14 cellular contexts compared by ENCODE assay signal in genomic region chrX:264634-265455, GRCh38. TPM values are rescaled to one million over a fixed set of nuclear protein-coding genes. Genes with fewer than 3 reads are reported as not detected.
DNase-seq lines count a peak whose midpoint lies in the region; ATAC-seq, FAIRE-seq and TF ChIP-seq lines count a peak whose summit lies in the region.
"Had no signal": no experiment of that assay in that cellular context is flagged by ENCODE, and none has a peak within 500 bp of the region (broad histone marks: within the 10 kb centered on the region; RNA-seq: fewer than 3 reads in every experiment).

No MANE protein-coding gene starts in this region.

- no peak for ATAC-seq in GM18498 (IDR thresholded peaks at IDR 0.05; ENCODE audit: unreplicated experiment)
- no peak for ATAC-seq in HG03108 (IDR thresholded peaks at IDR 0.05; ENCODE audit: unreplicated experiment)
- ATAC-seq: left ventricle myocardium superior; naive thymus-derived CD8-positive, alpha-beta T cell had no signal

- no peak overlapping the region for H3K4me3 ChIP-seq in keratinocyte (ENCODE audit: control insufficient read depth in 2 of 3, extremely low read depth in 1 of 3, insufficient read depth in 2 of 3, low read depth in 1 of 3, low read length in 3 of 3)
- H3K4me3 ChIP-seq in spleen = no peak overlapping the region

- no peak overlapping the region for H3K27ac ChIP-seq in keratinocyte (ENCODE audit: control insufficient read depth, insufficient read depth, low read length)
- no peak overlapping the region for H3K27ac ChIP-seq in spleen

- peak; percentile 29 for FAIRE-seq in keratinocyte (lab: Jason Lieb, UNC)

- no peaks in the 10 kb centered on the region for H3K9me3 ChIP-seq in keratinocyte (ENCODE audit: control insufficient read depth, low read depth, low read length)
- no peaks in the 10 kb centered on the region for H3K9me3 ChIP-seq in spleen

- H4K20me1 ChIP-seq in keratinocyte (ENCODE audit: control insufficient read depth, extremely low read depth, insufficient read depth, low read length) = no peaks in the 10 kb centered on the region

- H3K9ac ChIP-seq in keratinocyte (ENCODE audit: control insufficient read depth, extremely low read depth, insufficient read depth, low read length) = no peak overlapping the region

- H3K9me1 ChIP-seq in keratinocyte (ENCODE audit: control insufficient read depth, extremely low read depth, insufficient read depth, low read length) = no peaks in the 10 kb centered on the region

- no peaks in the 10 kb centered on the region for H3K36me3 ChIP-seq in keratinocyte (ENCODE audit: control insufficient read depth in 2 of 2, extremely low read depth in 1 of 2, insufficient read depth in 2 of 2, low read length in 2 of 2)
- H3K36me3 ChIP-seq in spleen = peaks cover 0 to 8% (median 0%) of the 10 kb centered on the region in 6 donors

- H2AFZ ChIP-seq in keratinocyte (ENCODE audit: control insufficient read depth, low read length) = no peak overlapping the region

- dilution Hi-C loops in keratinocyte (cut with MboI; ENCODE audit: extremely low pct_ligation_motif_present, low sequenced_read_pairs) = no loop called here

- intact Hi-C loops in spleen (cut with DNase I; ENCODE audit: low total_unique reads) = no loop called here

- H3K27me3 ChIP-seq in keratinocyte (ENCODE audit: control insufficient read depth, extremely low read depth, insufficient read depth, low read length) (no peaks in the 10 kb centered on the region), spleen (replicated peaks in 1 of 7) (no peaks in the 10 kb centered on the region)

- H3K79me2 ChIP-seq in keratinocyte (ENCODE audit: control insufficient read depth, insufficient read depth, low read length) = no peaks in the 10 kb centered on the region

- H3K4me2 ChIP-seq in keratinocyte (ENCODE audit: control insufficient read depth, extremely low read depth, insufficient read depth, low read depth, low read length) = no peak overlapping the region

- H3K4me1 ChIP-seq in keratinocyte (ENCODE audit: control insufficient read depth, extremely low read depth, insufficient read depth, low read length) (peaks cover 12% of the 10 kb centered on the region), spleen (peaks cover 0 to 26% (median 9%) of the 10 kb centered on the region in 6 donors)

- DNase-seq in HCEC 1CT (peak; percentile 33), amniotic epithelial cell (ENCODE audit: low read depth) (peak; percentile 71), keratinocyte (ENCODE audit: low read depth, low spot score) (no peak), spleen (peak; percentile 25), iPS-NIHi11 (ENCODE audit: low spot score) (no peak)
- DNase-seq: activated gamma-delta T cell treated with Interleukin-2 at 50 U/mL for 16 hours; C1 segment of cervical spinal cord; dermis blood vessel endothelial cell; left ventricle myocardium superior; naive thymus-derived CD8-positive, alpha-beta T cell; NCI-H2081; NCI-H69 had no signal

- TF ChIP-seq POLR2A in spleen (IDR thresholded peaks at IDR 0.05) = no peak

- WGBS in spleen, 5 donors = 80 to 91% (median 84%) methylated on average over 16 of the region's 16 CpGs

- TF ChIP-seq CTCF in keratinocyte (optimal IDR thresholded peaks at IDR 0.05 in 1 of 3, IDR thresholded peaks at IDR 0.05 in 1 of 3, conservative IDR thresholded peaks at IDR 0.05 in 1 of 3; ENCODE audit: extremely low read depth in 1 of 3, insufficient read depth in 2 of 3, low read length in 3 of 3) (no peak), spleen (IDR thresholded peaks at IDR 0.05 in 8 of 11, conservative IDR thresholded peaks at IDR 0.05 in 3 of 11) (no peak)

RNA-seq across cellular contexts. Expression of gene PLCXD1, which starts 16.3 kb away (rescaled TPM):
- polyA plus RNA-seq in keratinocyte = 6.3 to 7.1 TPM (median 6.5 TPM) in 3 replicates
- polyA plus RNA-seq in keratinocyte (2011; ENCODE audit: low read depth) = 29.2 TPM
- 2.7 and 3.9 TPM in 2 replicates for polyA plus RNA-seq in keratinocyte (2011; cell fraction: cytosol; rRNA removed)
- polyA plus RNA-seq in keratinocyte (2011; cell fraction: nucleus; rRNA removed) = 9.7 and 13.2 TPM in 2 replicates
- 7.6 and 37.3 TPM in 2 replicates for polyA plus RNA-seq in keratinocyte (2012; ENCODE audit: low replicate concordance)
- 10.5 to 31.5 TPM (median 12.1 TPM) in 3 replicates for polyA minus RNA-seq in keratinocyte
- polyA minus RNA-seq in keratinocyte (2011; cell fraction: cytosol; rRNA and poly(A)+ RNA removed) = 9.6 TPM
- polyA minus RNA-seq in keratinocyte (2011; cell fraction: nucleus; rRNA and poly(A)+ RNA removed) = 8.2 and 13.7 TPM in 2 replicates
- 10 to 100 TPM; 13.0 to 35.0 (median 24.3) TPM for total RNA-seq in spleen
- 10 to 100 TPM in 2 of 3 donors, 1 to 10 TPM in 1; 9.9 to 21.3 (median 11.5) TPM for polyA plus RNA-seq in spleen

RNA-seq across cellular contexts. Expression of gene GTPBP6, which starts 53.8 kb away (rescaled TPM):
- 16.7 to 22.7 TPM (median 20.2 TPM) in 3 replicates for polyA plus RNA-seq in keratinocyte
- 12.3 TPM for polyA plus RNA-seq in keratinocyte (2011; ENCODE audit: low read depth)
- polyA plus RNA-seq in keratinocyte (2011; cell fraction: cytosol; rRNA removed) = 8.5 and 22.3 TPM in 2 replicates
- polyA plus RNA-seq in keratinocyte (2011; cell fraction: nucleus; rRNA removed) = 19.9 and 24.8 TPM in 2 replicates
- 23.3 and 34.1 TPM in 2 replicates for polyA plus RNA-seq in keratinocyte (2012; ENCODE audit: low replicate concordance)
- polyA minus RNA-seq in keratinocyte = 10.0 to 15.1 TPM (median 10.9 TPM) in 3 replicates
- 36.6 TPM for polyA minus RNA-seq in keratinocyte (2011; cell fraction: cytosol; rRNA and poly(A)+ RNA removed)
- polyA minus RNA-seq in keratinocyte (2011; cell fraction: nucleus; rRNA and poly(A)+ RNA removed) = 11.4 and 12.3 TPM in 2 replicates
- total RNA-seq in spleen = 10 to 100 TPM; 25.4 to 50.4 (median 37.6) TPM
- polyA plus RNA-seq in spleen = 10 to 100 TPM; 43.8 to 69.4 (median 43.9) TPM

Comparison
In these comparisons a context has a peak if more than half of its experiments do, and no peak if none do; other contexts are left out.
1. DNase-seq: peak in HCEC 1CT (single experiment), amniotic epithelial cell (single experiment) and spleen (single experiment); none in keratinocyte (single experiment) and iPS-NIHi11 (single experiment).